ENCODE assay signal across 8 cellular contexts in the genomic region with DNA sequence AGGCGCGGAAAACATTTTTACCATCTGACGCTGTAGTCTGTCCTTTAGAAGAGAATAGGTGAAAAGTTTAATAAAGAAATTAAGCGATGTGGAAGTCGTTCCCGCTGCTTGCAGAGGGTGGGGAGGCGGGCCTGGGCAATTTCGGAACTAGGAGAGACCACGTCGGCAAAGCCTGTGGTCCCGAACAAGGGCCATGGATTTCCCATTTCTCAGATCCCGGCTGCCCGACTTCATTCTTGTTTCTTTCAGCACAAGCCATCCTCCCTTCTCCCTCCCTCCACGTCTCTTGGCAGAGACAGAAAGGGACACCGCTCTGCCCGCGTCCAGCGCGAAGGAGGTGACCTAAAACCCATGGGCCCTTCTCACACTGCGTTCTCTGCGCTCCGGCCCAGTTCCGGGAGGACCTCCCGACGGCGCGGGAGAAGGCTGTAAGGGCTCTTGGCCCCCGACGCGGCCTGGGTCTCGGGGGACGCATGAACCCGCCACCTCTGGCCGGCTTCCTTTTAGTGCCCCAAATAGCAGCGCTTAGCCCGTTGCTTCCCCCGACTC. TPM values are rescaled to one million over a fixed set of nuclear protein-coding genes. Genes with fewer than 3 reads are reported as not detected.
DNase-seq lines count a peak whose midpoint lies in the region; ATAC-seq, FAIRE-seq and TF ChIP-seq lines count a peak whose summit lies in the region.

No MANE protein-coding gene starts in this region.

- no peak overlapping the region for H3K27ac ChIP-seq in right lobe of liver
- H3K27ac ChIP-seq in HepG2 (ENCODE audit: extremely low read length, insufficient read depth, low read length): no peak overlapping the region
- peak overlapping the region in 7 of 59 donors; percentile 2 to 23 (median 9) for H3K27ac ChIP-seq in dorsolateral prefrontal cortex
- H3K27ac ChIP-seq in mucosa of rectum (ENCODE audit: low read depth in 2 of 2, low read length in 2 of 2): peak overlapping the region; percentile 89 to 92
- H3K27ac ChIP-seq in vagina: peak overlapping the region; percentile 57

- POLR2A ChIA-PET in HepG2 (lab: Yijun Ruan, JAX): no interaction called here

- H3K36me3 ChIP-seq in right lobe of liver: no peaks in the 10 kb centered on the region
- H3K36me3 ChIP-seq in HepG2 (replicated peaks in 1 of 2; ENCODE audit: control insufficient read depth in 1 of 2, insufficient read depth in 2 of 2, low read length in 2 of 2): no peaks in the 10 kb centered on the region
- H3K36me3 ChIP-seq in mucosa of rectum (ENCODE audit: control insufficient read depth in 2 of 2, insufficient read depth in 2 of 2, low read length in 2 of 2): no peaks in the 10 kb centered on the region
- no peaks in the 10 kb centered on the region for H3K36me3 ChIP-seq in vagina

- no peak overlapping the region for H2AFZ ChIP-seq in HepG2 (ENCODE audit: low read length)

- H3K27me3 ChIP-seq in right lobe of liver: peaks cover 0 to 16% of the 10 kb centered on the region in 2 donors
- H3K27me3 ChIP-seq in HepG2 (ENCODE audit: control insufficient read depth in 1 of 2, insufficient read depth in 2 of 2, low read length in 2 of 2): peaks cover 0 to 8% of the 10 kb centered on the region in 2 experiments; a peak in 1 of 5 replicates
- peaks cover 0 to 38% (median 11%) of the 10 kb centered on the region in 45 donors for H3K27me3 ChIP-seq in dorsolateral prefrontal cortex
- H3K27me3 ChIP-seq in mucosa of rectum (ENCODE audit: control insufficient read depth in 2 of 2, insufficient read depth in 2 of 2, low read length in 2 of 2): peaks cover 0 to 15% of the 10 kb centered on the region in 2 donors
- H3K27me3 ChIP-seq in vagina: no peaks in the 10 kb centered on the region

- no peak for FAIRE-seq in HepG2 (lab: Jason Lieb, UNC)

- H3K4me1 ChIP-seq in right lobe of liver (peaks cover 0 to 24% (median 5%) of the 10 kb centered on the region in 4 donors), HepG2 (ENCODE audit: insufficient read depth, low read length) (peaks cover 24% of the 10 kb centered on the region), mucosa of rectum (ENCODE audit: control insufficient read depth in 2 of 2, insufficient read depth in 2 of 2, low read length in 2 of 2) (peaks cover 35 to 38% of the 10 kb centered on the region in 2 donors), vagina (peaks cover 51% of the 10 kb centered on the region)

- H3K4me3 ChIP-seq in right lobe of liver: peak overlapping the region; percentile 3 to 39 (median 6)
- H3K4me3 ChIP-seq in HepG2 (replicated peaks in 1 of 3; ENCODE audit: insufficient read depth in 1 of 3, low read depth in 2 of 3, low read length in 3 of 3): no peak overlapping the region
- peak overlapping the region in 58 of 59 donors; percentile 11 to 91 (median 52) for H3K4me3 ChIP-seq in dorsolateral prefrontal cortex
- H3K4me3 ChIP-seq in mucosa of rectum (ENCODE audit: low read length in 2 of 2): peak overlapping the region; percentile 72 to 80
- H3K4me3 ChIP-seq in vagina: peak overlapping the region; percentile 42 to 88

- ATAC-seq in right lobe of liver (no peak), HepG2 (no peak), GM18868 (IDR thresholded peaks at IDR 0.05; ENCODE audit: unreplicated experiment) (no peak)

- 20% methylated on average over 25 of the region's 37 CpGs for WGBS in right lobe of liver (ENCODE audit: insufficient coverage, low coverage, low lambda C conversion rate, missing lambda C conversion rate)
- WGBS in HepG2 (ENCODE audit: low lambda C conversion rate): 96% methylated on average over 37 of the region's 37 CpGs

- TF ChIP-seq RAD21 in HepG2 (CRISPR knock-in tag; IDR thresholded peaks at IDR 0.05): no peak

- no peak for TF ChIP-seq CTCF in right lobe of liver (IDR thresholded peaks at IDR 0.05)
- TF ChIP-seq CTCF in HepG2 (CRISPR knock-in tag; IDR thresholded peaks at IDR 0.05): no peak
- TF ChIP-seq CTCF in dorsolateral prefrontal cortex (IDR thresholded peaks at IDR 0.05 in 54 of 56, conservative IDR thresholded peaks at IDR 0.05 in 2 of 56; ENCODE audit: low read depth in 1 of 56, partially characterized antibody in 56 of 56): no peak
- TF ChIP-seq CTCF in vagina (IDR thresholded peaks at IDR 0.05): no peak

- TF ChIP-seq EP300 in HepG2 (IDR thresholded peaks at IDR 0.05; ENCODE audit: low read depth in 2 of 2, low read length in 2 of 2): no peak
- TF ChIP-seq EP300 in HepG2 (CRISPR knock-in tag; IDR thresholded peaks at IDR 0.05; ENCODE audit: borderline replicate concordance): no peak

- H4K20me1 ChIP-seq in HepG2 (ENCODE audit: insufficient read depth, low read length): no peaks in the 10 kb centered on the region

- intact Hi-C loops in right lobe of liver (cut with DNase I): no loop called here
- intact Hi-C loops in HepG2 (cut with micrococcal nuclease; ENCODE audit: unreplicated experiment): loop anchor here (10.0 kb wide), 1 partner anchor 576 kb away; no protein-coding TSS in a partner anchor
- intact Hi-C loops in dorsolateral prefrontal cortex (cut with DNase I): loop anchor here (5.0 to 10.0 kb wide), 3 partner anchors 306 to 586 kb away; no protein-coding TSS in a partner anchor
- intact Hi-C loops in vagina (cut with DNase I): loop anchor here (10.0 kb wide), 1 partner anchor 546 kb away; no protein-coding TSS in a partner anchor

- peaks cover 22% of the 10 kb centered on the region for H3K79me2 ChIP-seq in HepG2 (ENCODE audit: insufficient read depth, low read length)

- in situ Hi-C loops in HepG2 (cut with HindIII; ENCODE audit: extremely low pct_ligation_motif_present, low pct_unique_long_range_greater_than_20kb): loop anchor here (5.0 kb wide), 1 partner anchor 584 kb away; no protein-coding TSS in a partner anchor

- H3K9ac ChIP-seq in HepG2 (ENCODE audit: insufficient read depth, low read depth, low read length) (no peak overlapping the region), mucosa of rectum (ENCODE audit: low read depth in 1 of 2, low read length in 2 of 2) (peak overlapping the region; percentile 63 to 87)

- H3K9me3 ChIP-seq in right lobe of liver (no peaks in the 10 kb centered on the region), HepG2 (ENCODE audit: low read length) (no peaks in the 10 kb centered on the region), mucosa of rectum (ENCODE audit: control insufficient read depth in 2 of 2, low read length in 2 of 2) (no peaks in the 10 kb centered on the region), vagina (no peaks in the 10 kb centered on the region)

- TF ChIP-seq POLR2A in right lobe of liver (IDR thresholded peaks at IDR 0.05) (no peak), HepG2 (IDR thresholded peaks at IDR 0.05; ENCODE audit: insufficient read depth in 1 of 2, low read depth in 2 of 2, low read length in 2 of 2) (no peak), vagina (IDR thresholded peaks at IDR 0.05) (no peak)

- BruUV-seq in HepG2 (replicated peaks; lab: Mats Ljungman, UMichigan): no TSS peak

- CTCF ChIA-PET in HepG2 (lab: Yijun Ruan, JAX; ENCODE audit: low intra/inter-chr PET ratio, low total read pairs): no interaction called here

- no peak overlapping the region for H3K4me2 ChIP-seq in HepG2 (ENCODE audit: low read depth, low read length)

- peak in 2 of 3 donors; percentile 28 to 53 for DNase-seq in right lobe of liver
- DNase-seq in HepG2 (ENCODE audit: low spot score): no peak
- DNase-seq in dorsolateral prefrontal cortex: no peak
- no peak for DNase-seq in vagina (ENCODE audit: extremely low spot score in 2 of 2)
- no peak for DNase-seq in AML-193 (lab: John Stamatoyannopoulos, UW)
- DNase-seq in anterior cingulate cortex (lab: John Stamatoyannopoulos, UW): no peak

TF ChIP-seq in HepG2, 621 proteins besides CTCF, POLR2A, EP300 and RAD21 (continues in another document):
- TF ChIP-seq ZNF788 (CRISPR knock-in tag; IDR thresholded peaks at IDR 0.05; ENCODE audit: borderline replicate concordance): no peak
- no peak for TF ChIP-seq ZMAT5 (CRISPR knock-in tag; IDR thresholded peaks at IDR 0.05; ENCODE audit: borderline replicate concordance, low read depth)
- TF ChIP-seq TP53 (CRISPR knock-in tag; conservative IDR thresholded peaks at IDR 0.05): no peak
- no peak for TF ChIP-seq RBFOX2 (IDR thresholded peaks at IDR 0.05; ENCODE audit: low read depth, low read length)
- TF ChIP-seq ZNF292 (CRISPR knock-in tag; IDR thresholded peaks at IDR 0.05; ENCODE audit: borderline replicate concordance, low read depth): no peak
- no peak for TF ChIP-seq HMGA1 (CRISPR knock-in tag; conservative IDR thresholded peaks at IDR 0.05)
- no peak for TF ChIP-seq FOSL1 (CRISPR knock-in tag; IDR thresholded peaks at IDR 0.05; ENCODE audit: borderline replicate concordance)
- TF ChIP-seq ZNF510 (CRISPR knock-in tag; IDR thresholded peaks at IDR 0.05; ENCODE audit: low read depth): no peak

RNA-seq across cellular contexts. Expression of gene BCL2L11, which starts 2.2 kb away (rescaled TPM):
- total RNA-seq in right lobe of liver (10 to 100 TPM in 2 of 6 experiments, 1 to 10 TPM in 4; 6.5 to 13.0 (median 8.8) TPM), HepG2 (2016; rRNA removed; fragmentation: Illumina TruSeq; extraction: Trizol) (9.7 and 9.9 TPM in 2 replicates), dorsolateral prefrontal cortex (10 to 100 TPM in 28 of 120 experiments, 1 to 10 TPM in 92; 3.2 to 20.0 (median 8.1) TPM), vagina (90.1 TPM)
- total RNA-seq in HepG2 (2016; cell fraction: cytosol; rRNA removed; fragmentation: Illumina TruSeq; extraction: Trizol; ENCODE audit: low read depth): 1.5 and 4.5 TPM in 2 replicates
- total RNA-seq in HepG2 (2016; cell fraction: insoluble cytoplasmic fraction; rRNA removed; fragmentation: Illumina TruSeq; extraction: Trizol): 6.4 and 9.7 TPM in 2 replicates
- total RNA-seq in HepG2 (2016; cell fraction: membrane; rRNA removed; fragmentation: Illumina TruSeq; extraction: Trizol): 6.9 and 7.6 TPM in 2 replicates
- 22.7 and 24.2 TPM in 2 replicates for total RNA-seq in HepG2 (2016; cell fraction: nucleus; rRNA removed; fragmentation: Illumina TruSeq; extraction: Trizol)
- 6.1 and 6.4 TPM in 2 replicates for polyA plus RNA-seq in HepG2 (2011; rRNA removed)
- 3.7 and 5.7 TPM in 2 replicates for polyA plus RNA-seq in HepG2 (2011; cell fraction: cytosol; rRNA removed)
- 9.5 and 16.1 TPM in 2 replicates for polyA plus RNA-seq in HepG2 (2011; cell fraction: nucleus; rRNA removed)
- 11.6 and 12.0 TPM in 2 replicates for polyA plus RNA-seq in HepG2 (2012)
- 1.6 and 2.1 TPM in 2 replicates for polyA plus RNA-seq in HepG2 (2016; cell fraction: cytosol; fragmentation: Illumina TruSeq; extraction: Trizol; ENCODE audit: low read depth)
- 9.9 and 10.8 TPM in 2 replicates for polyA plus RNA-seq in HepG2 (2016; cell fraction: insoluble cytoplasmic fraction; fragmentation: Illumina TruSeq; extraction: Trizol; ENCODE audit: low read depth)
- 3.1 and 3.8 TPM in 2 replicates for polyA plus RNA-seq in HepG2 (2016; cell fraction: membrane; fragmentation: Illumina TruSeq; extraction: Trizol; ENCODE audit: low read depth)
- polyA plus RNA-seq in HepG2 (2016; cell fraction: nucleus; fragmentation: Illumina TruSeq; extraction: Trizol; ENCODE audit: insufficient read depth, low read depth): 22.4 and 23.3 TPM in 2 replicates
- 7.4 and 11.0 TPM in 2 replicates for polyA minus RNA-seq in HepG2 (2011; rRNA and poly(A)+ RNA removed; ENCODE audit: low replicate concordance)
- polyA minus RNA-seq in HepG2 (2011; cell fraction: cytosol; rRNA and poly(A)+ RNA removed): 6.5 and 6.6 TPM in 2 replicates
- polyA minus RNA-seq in HepG2 (2011; cell fraction: nucleus; rRNA and poly(A)+ RNA removed): 24.2 and 24.5 TPM in 2 replicates

Comparison
In these comparisons a context has a peak if more than half of its experiments do, and no peak if none do; other contexts are left out.
1. DNase-seq: peak in right lobe of liver (2 of 3); none in HepG2 (single experiment), dorsolateral prefrontal cortex (0 of 10), vagina (0 of 2), AML-193 (0 of 2) and anterior cingulate cortex (0 of 58).
2. H3K4me3 ChIP-seq: peak in right lobe of liver (3 of 3), dorsolateral prefrontal cortex (58 of 59), mucosa of rectum (2 of 2) and vagina (2 of 2); none in HepG2 (0 of 3).
3. intact Hi-C loops: an anchor here in HepG2 (10.0 kb wide), dorsolateral prefrontal cortex (5.0 to 10.0 kb wide) and vagina (10.0 kb wide); none called in right lobe of liver.
4. H3K27ac ChIP-seq: peak in mucosa of rectum (2 of 2) and vagina (single experiment); none in right lobe of liver (0 of 3) and HepG2 (single experiment).